1 cellular context compared by ENCODE assay signal in the genomic region with DNA sequence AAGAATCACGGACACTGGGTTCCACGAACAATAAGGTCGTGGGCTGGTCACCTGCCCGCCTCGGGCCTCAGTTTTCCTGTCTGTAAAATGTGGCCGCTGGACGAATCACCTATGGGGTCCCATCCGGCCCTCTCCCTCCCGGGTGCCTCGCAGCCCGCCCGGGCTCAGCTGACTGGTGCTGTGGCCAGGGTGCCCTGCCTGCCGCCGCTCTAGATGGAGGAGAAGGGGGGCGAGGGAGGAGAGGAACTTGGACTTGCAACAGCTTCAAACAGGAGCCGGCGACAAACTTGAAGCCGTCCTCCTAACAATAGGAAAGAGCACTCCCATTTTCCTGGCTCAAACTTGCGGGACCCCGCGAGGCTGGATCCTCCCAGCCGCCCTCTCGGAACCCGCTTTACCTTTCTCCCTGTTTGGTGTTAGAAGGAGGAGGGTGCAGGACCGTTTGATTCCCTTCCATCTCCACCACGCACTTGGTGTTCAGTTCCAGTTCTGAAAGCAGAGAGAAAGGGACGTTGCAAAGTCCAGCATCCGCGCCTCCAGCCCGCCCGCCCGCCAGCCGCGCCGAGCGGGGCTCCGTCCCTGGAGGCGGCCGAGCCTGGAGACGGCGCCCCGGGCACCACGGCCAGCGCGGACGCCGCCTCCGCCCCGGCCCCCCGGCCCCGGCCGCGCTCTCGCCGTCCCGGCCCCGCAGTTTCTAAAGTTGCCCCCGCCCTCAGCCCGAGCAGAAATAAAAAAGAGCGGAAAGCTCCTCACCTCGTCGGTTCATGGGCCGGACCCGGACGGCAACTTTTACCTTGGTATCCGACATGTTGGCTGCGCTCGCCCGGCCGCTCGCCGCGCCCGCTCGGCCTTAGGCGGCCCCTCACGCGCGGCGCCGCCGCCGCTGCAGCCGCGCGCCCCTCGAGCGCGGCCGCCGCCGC.
TF ChIP-seq lines count a peak whose summit lies in the region.

No MANE protein-coding gene starts in this region.

TF ChIP-seq in GM23338, 12 proteins besides CTCF, POLR2A, EP300 and RAD21 (continued from another document):
- TF ChIP-seq, protein P1, sequence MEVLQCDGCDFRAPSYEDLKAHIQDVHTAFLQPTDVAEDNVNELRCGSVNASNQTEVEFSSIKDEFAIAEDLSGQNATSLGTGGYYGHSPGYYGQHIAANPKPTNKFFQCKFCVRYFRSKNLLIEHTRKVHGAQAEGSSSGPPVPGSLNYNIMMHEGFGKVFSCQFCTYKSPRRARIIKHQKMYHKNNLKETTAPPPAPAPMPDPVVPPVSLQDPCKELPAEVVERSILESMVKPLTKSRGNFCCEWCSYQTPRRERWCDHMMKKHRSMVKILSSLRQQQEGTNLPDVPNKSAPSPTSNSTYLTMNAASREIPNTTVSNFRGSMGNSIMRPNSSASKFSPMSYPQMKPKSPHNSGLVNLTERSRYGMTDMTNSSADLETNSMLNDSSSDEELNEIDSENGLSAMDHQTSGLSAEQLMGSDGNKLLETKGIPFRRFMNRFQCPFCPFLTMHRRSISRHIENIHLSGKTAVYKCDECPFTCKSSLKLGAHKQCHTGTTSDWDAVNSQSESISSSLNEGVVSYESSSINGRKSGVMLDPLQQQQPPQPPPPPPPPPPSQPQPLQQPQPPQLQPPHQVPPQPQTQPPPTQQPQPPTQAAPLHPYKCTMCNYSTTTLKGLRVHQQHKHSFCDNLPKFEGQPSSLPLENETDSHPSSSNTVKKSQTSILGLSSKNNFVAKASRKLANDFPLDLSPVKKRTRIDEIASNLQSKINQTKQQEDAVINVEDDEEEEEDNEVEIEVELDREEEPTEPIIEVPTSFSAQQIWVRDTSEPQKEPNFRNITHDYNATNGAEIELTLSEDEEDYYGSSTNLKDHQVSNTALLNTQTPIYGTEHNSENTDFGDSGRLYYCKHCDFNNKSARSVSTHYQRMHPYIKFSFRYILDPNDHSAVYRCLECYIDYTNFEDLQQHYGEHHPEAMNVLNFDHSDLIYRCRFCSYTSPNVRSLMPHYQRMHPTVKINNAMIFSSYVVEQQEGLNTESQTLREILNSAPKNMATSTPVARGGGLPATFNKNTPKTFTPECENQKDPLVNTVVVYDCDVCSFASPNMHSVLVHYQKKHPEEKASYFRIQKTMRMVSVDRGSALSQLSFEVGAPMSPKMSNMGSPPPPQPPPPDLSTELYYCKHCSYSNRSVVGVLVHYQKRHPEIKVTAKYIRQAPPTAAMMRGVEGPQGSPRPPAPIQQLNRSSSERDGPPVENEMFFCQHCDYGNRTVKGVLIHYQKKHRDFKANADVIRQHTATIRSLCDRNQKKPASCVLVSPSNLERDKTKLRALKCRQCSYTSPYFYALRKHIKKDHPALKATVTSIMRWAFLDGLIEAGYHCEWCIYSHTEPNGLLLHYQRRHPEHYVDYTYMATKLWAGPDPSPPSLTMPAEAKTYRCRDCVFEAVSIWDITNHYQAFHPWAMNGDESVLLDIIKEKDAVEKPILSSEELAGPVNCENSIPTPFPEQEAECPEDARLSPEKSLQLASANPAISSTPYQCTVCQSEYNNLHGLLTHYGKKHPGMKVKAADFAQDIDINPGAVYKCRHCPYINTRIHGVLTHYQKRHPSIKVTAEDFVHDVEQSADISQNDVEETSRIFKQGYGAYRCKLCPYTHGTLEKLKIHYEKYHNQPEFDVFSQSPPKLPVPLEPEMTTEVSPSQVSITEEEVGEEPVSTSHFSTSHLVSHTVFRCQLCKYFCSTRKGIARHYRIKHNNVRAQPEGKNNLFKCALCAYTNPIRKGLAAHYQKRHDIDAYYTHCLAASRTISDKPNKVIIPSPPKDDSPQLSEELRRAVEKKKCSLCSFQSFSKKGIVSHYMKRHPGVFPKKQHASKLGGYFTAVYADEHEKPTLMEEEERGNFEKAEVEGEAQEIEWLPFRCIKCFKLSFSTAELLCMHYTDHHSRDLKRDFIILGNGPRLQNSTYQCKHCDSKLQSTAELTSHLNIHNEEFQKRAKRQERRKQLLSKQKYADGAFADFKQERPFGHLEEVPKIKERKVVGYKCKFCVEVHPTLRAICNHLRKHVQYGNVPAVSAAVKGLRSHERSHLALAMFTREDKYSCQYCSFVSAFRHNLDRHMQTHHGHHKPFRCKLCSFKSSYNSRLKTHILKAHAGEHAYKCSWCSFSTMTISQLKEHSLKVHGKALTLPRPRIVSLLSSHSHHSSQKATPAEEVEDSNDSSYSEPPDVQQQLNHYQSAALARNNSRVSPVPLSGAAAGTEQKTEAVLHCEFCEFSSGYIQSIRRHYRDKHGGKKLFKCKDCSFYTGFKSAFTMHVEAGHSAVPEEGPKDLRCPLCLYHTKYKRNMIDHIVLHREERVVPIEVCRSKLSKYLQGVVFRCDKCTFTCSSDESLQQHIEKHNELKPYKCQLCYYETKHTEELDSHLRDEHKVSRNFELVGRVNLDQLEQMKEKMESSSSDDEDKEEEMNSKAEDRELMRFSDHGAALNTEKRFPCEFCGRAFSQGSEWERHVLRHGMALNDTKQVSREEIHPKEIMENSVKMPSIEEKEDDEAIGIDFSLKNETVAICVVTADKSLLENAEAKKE (CRISPR knock-in tag; IDR thresholded peaks at IDR 0.05), result no peak
- TF ChIP-seq NANOG (IDR thresholded peaks at IDR 0.05; ENCODE audit: borderline replicate concordance), result no peak
- no peak for TF ChIP-seq POLR2AphosphoS5 (IDR thresholded peaks at IDR 0.05; ENCODE audit: low read depth)
- TF ChIP-seq, protein P2, sequence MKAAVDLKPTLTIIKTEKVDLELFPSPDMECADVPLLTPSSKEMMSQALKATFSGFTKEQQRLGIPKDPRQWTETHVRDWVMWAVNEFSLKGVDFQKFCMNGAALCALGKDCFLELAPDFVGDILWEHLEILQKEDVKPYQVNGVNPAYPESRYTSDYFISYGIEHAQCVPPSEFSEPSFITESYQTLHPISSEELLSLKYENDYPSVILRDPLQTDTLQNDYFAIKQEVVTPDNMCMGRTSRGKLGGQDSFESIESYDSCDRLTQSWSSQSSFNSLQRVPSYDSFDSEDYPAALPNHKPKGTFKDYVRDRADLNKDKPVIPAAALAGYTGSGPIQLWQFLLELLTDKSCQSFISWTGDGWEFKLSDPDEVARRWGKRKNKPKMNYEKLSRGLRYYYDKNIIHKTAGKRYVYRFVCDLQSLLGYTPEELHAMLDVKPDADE (IDR thresholded peaks at IDR 0.05), result no peak
- TF ChIP-seq ZNF114 (CRISPR knock-in tag; IDR thresholded peaks at IDR 0.05), result no peak
- no peak for TF ChIP-seq EZH2 (IDR thresholded peaks at IDR 0.05; ENCODE audit: low read depth, unreplicated experiment)
